ENCODE assay signal across 9 cellular contexts in the genomic region with DNA sequence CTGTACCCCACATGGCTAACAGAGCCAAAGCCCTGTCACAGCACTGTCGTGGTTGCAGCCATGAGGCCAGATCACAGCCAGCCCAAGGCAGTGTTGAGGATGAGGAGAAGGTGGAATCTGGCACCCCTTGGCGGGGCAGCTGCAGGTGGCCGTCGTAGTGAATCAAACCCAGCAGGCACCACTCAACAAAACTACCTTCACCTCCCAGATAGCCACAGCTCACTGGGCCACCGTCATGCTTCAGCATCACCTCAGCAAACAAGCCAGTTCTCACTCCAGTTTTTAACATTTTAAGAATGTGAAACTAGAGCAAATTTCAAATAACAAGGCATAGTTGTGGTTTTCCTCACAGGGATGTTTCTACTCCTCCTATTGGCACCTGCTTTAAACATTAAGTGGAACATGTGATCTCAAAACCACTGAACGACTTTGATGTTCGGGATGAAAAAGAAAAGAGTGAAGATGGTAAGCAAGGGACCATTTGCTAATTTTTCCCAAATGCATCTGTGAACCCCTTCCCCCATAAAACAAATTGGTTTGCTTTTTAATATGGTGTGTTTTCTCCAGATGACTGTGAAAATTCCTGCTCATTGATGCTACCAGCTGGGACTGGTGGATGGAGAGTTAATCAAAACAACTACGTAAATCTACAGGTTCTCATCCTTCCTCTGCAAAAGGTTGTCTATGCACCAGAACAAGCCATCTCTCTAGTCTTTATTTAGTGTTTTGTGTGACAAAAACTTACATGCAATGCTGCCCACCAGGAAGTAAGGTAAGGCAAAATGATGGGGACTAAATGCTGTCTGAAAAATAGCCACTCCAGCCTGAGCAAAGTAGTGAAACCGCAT. TPM values are rescaled to one million over a fixed set of nuclear protein-coding genes. Genes with fewer than 3 reads are reported as not detected.
A peak's percentile ranks its signal among the peaks of the same experiment; 100 is the strongest.
DNase-seq lines count a peak whose midpoint lies in the region; ATAC-seq and TF ChIP-seq lines count a peak whose summit lies in the region.
"Had no signal": no experiment of that assay in that cellular context is flagged by ENCODE, and none has a peak within 500 bp of the region (broad histone marks: within the 10 kb centered on the region; RNA-seq: fewer than 3 reads in every experiment).

No MANE protein-coding gene starts in this region.

- no peak for TF ChIP-seq POLR2A in IMR-90 (IDR thresholded peaks at IDR 0.05; ENCODE audit: low read depth, low read length)
- TF ChIP-seq POLR2A in vagina (IDR thresholded peaks at IDR 0.05): no peak

- no peak overlapping the region for H4K91ac ChIP-seq in IMR-90 (ENCODE audit: insufficient read depth, low read depth, low read length)

- H3K27me3 ChIP-seq in BLaER1 treated with 17β-estradiol and CSF1 and Interleukin-3, amounts not matched to agents 10 nM and 100 nM: no peaks in the 10 kb centered on the region
- H3K27me3 ChIP-seq in IMR-90 (ENCODE audit: control insufficient read depth, insufficient read depth, low read length) (peaks cover 16% of the 10 kb centered on the region), vagina (no peaks in the 10 kb centered on the region)

- no peak overlapping the region for H3K14ac ChIP-seq in IMR-90 (replicated peaks; ENCODE audit: low read depth, low read length)

- no peak overlapping the region for H2AK9ac ChIP-seq in IMR-90 (replicated peaks; ENCODE audit: low read depth, low read length, poor library complexity)

- H3K9me3 ChIP-seq in BLaER1 treated with 17β-estradiol and CSF1 and Interleukin-3, amounts not matched to agents 10 nM and 100 nM (replicated peaks in 1 of 11): peaks cover 0 to 5% (median 0%) of the 10 kb centered on the region in 11 experiments; a peak in 5 of 22 replicates
- no peaks in the 10 kb centered on the region for H3K9me3 ChIP-seq in IMR-90 (ENCODE audit: control insufficient read depth, insufficient read depth, low read length)
- H3K9me3 ChIP-seq in vagina: no peaks in the 10 kb centered on the region

- no peak overlapping the region for H3K23ac ChIP-seq in IMR-90 (ENCODE audit: low read depth, low read length)

- H3K27ac ChIP-seq in BLaER1 treated with 17β-estradiol and CSF1 and Interleukin-3, amounts not matched to agents 10 nM and 100 nM: no peak overlapping the region
- H3K27ac ChIP-seq in IMR-90 (ENCODE audit: insufficient read depth, low read length) (no peak overlapping the region), vagina (no peak overlapping the region)

- no peak overlapping the region for H3K56ac ChIP-seq in IMR-90 (ENCODE audit: extremely low read depth, insufficient read depth, low read length)

- no peak overlapping the region for H2BK15ac ChIP-seq in IMR-90 (ENCODE audit: low read depth, low read length)

- H3K4ac ChIP-seq in IMR-90 (ENCODE audit: low read depth, low read length): no peak overlapping the region

- no peak overlapping the region for H3K9ac ChIP-seq in BLaER1 treated with 17β-estradiol and CSF1 and Interleukin-3, amounts not matched to agents 10 nM and 100 nM
- H3K9ac ChIP-seq in IMR-90 (ENCODE audit: low read depth, low read length): no peak overlapping the region

- peaks cover 0 to 16% (median 5%) of the 10 kb centered on the region in 11 experiments; a peak in 7 of 22 replicates for H3K36me3 ChIP-seq in BLaER1 treated with 17β-estradiol and CSF1 and Interleukin-3, amounts not matched to agents 10 nM and 100 nM
- H3K36me3 ChIP-seq in IMR-90 (ENCODE audit: control insufficient read depth, insufficient read depth, low read length): peaks cover 4% of the 10 kb centered on the region
- no peaks in the 10 kb centered on the region for H3K36me3 ChIP-seq in vagina

- POLR2A ChIA-PET in IMR-90 (lab: Charles Lee; ENCODE audit: unreplicated experiment): no interaction called here

- in situ Hi-C loops in IMR-90 (cut with MboI; ENCODE audit: low sequenced_read_pairs): no loop called here

- H4K20me1 ChIP-seq in BLaER1 treated with 17β-estradiol and CSF1 and Interleukin-3, amounts not matched to agents 10 nM and 100 nM: no peaks in the 10 kb centered on the region
- H4K20me1 ChIP-seq in IMR-90 (ENCODE audit: insufficient read depth, low read length): no peaks in the 10 kb centered on the region

- dilution Hi-C loops in IMR-90 (cut with HindIII; ENCODE audit: low sequenced_read_pairs, unreplicated experiment): no loop called here

- H3K4me1 ChIP-seq in BLaER1 treated with 17β-estradiol and CSF1 and Interleukin-3, amounts not matched to agents 10 nM and 100 nM: peaks cover 0 to 15% (median 13%) of the 10 kb centered on the region in 10 experiments; a peak in 11 of 20 replicates
- peaks cover 3% of the 10 kb centered on the region; the same call in 1 of the 2 replicates for H3K4me1 ChIP-seq in IMR-90 (ENCODE audit: control insufficient read depth, insufficient read depth, low read length)
- H3K4me1 ChIP-seq in vagina: no peaks in the 10 kb centered on the region

- H2BK5ac ChIP-seq in IMR-90 (ENCODE audit: low read depth, low read length, poor library complexity, severe bottlenecking): no peak overlapping the region

- H3K4me2 ChIP-seq in BLaER1 treated with 17β-estradiol and CSF1 and Interleukin-3, amounts not matched to agents 10 nM and 100 nM: peak overlapping the region in 8 of 11 experiments; percentile 14 to 51 (median 31); a peak in 11 of 22 replicates
- no peak overlapping the region for H3K4me2 ChIP-seq in IMR-90 (ENCODE audit: low read depth, low read length)

- no peak overlapping the region for H4K8ac ChIP-seq in IMR-90 (ENCODE audit: low read depth in 2 of 2, low read length in 2 of 2)

- TF ChIP-seq RAD21 in IMR-90 (IDR thresholded peaks at IDR 0.05; ENCODE audit: low read length): no peak

- no peak overlapping the region for H2BK120ac ChIP-seq in IMR-90 (ENCODE audit: low read depth, low read length)

- no peaks in the 10 kb centered on the region for H3K79me1 ChIP-seq in IMR-90 (ENCODE audit: low read depth in 1 of 2, low read length in 2 of 2)

- H3K27ac Mint-ChIP-seq in activated naive CD4-positive, alpha-beta T cell treated with anti-CD3 and anti-CD28 coated beads for 36 hours: peak overlapping the region; percentile 15

- H3K36me3 Mint-ChIP-seq in activated naive CD4-positive, alpha-beta T cell treated with anti-CD3 and anti-CD28 coated beads for 36 hours (ENCODE audit: low read depth): peaks cover 4% of the 10 kb centered on the region

- H2AFZ ChIP-seq in IMR-90 (replicated peaks; ENCODE audit: low read length, poor library complexity): peak overlapping the region; percentile 57

- H3K9me3 Mint-ChIP-seq in activated naive CD4-positive, alpha-beta T cell treated with anti-CD3 and anti-CD28 coated beads for 36 hours: no peaks in the 10 kb centered on the region

- no peak for TF ChIP-seq CTCF in IMR-90 (conservative IDR thresholded peaks at IDR 0.05; ENCODE audit: low read depth, low read length)
- no peak for TF ChIP-seq CTCF in vagina (IDR thresholded peaks at IDR 0.05)

- H3K4me3 ChIP-seq in BLaER1 treated with 17β-estradiol and CSF1 and Interleukin-3, amounts not matched to agents 10 nM and 100 nM: no peak overlapping the region
- H3K4me3 ChIP-seq in IMR-90 (ENCODE audit: insufficient read depth, low read depth, low read length): no peak overlapping the region
- no peak overlapping the region for H3K4me3 ChIP-seq in vagina

- H3K9me1 ChIP-seq in IMR-90 (ENCODE audit: insufficient read depth, low read length): no peaks in the 10 kb centered on the region

- ATAC-seq in IMR-90 (ENCODE audit: low read depth): peak; percentile 61; the same call in 1 of the 2 replicates
- no peak for ATAC-seq in HG02642 (IDR thresholded peaks at IDR 0.05; ENCODE audit: poor library complexity, unreplicated experiment)

- no TSS peak for BruUV-seq in IMR-90 (replicated peaks; lab: Mats Ljungman, UMichigan)

- peaks cover 30% of the 10 kb centered on the region for H3K4me1 Mint-ChIP-seq in activated naive CD4-positive, alpha-beta T cell treated with anti-CD3 and anti-CD28 coated beads for 36 hours (ENCODE audit: low read depth)

- 33% methylated on average over 1 of the region's 9 CpGs; no CpG with 5 or more reads in 1 of the 2 experiments for WGBS in IMR-90 (ENCODE audit: extremely low coverage in 2 of 2, insufficient read length in 1 of 2), 2 experiments

- no peak overlapping the region for H2BK20ac ChIP-seq in IMR-90 (ENCODE audit: low read depth, low read length)

- intact Hi-C loops in IMR-90 (cut with micrococcal nuclease) (no loop called here), vagina (cut with DNase I) (no loop called here)
- intact Hi-C loops in activated naive CD4-positive, alpha-beta T cell treated with anti-CD3 and anti-CD28 coated beads for 36 hours (cut with micrococcal nuclease): loop anchor here (1.0 to 2.0 kb wide), 3 partner anchors 18 to 322 kb away; a partner anchor contains a TSS

- CTCF ChIA-PET in IMR-90 (lab: Yijun Ruan, JAX): no interaction called here
- CTCF ChIA-PET in activated naive CD4-positive, alpha-beta T cell treated with anti-CD3 and anti-CD28 coated beads for 36 hours (lab: Charles Lee): interaction anchor here (0.8 to 2.6 kb wide), 5 partner anchors 14 to 29 kb away, joined by 3 to 10 read pairs (median 4); no protein-coding TSS in a partner anchor

- no peak overlapping the region for H3K4me3 Mint-ChIP-seq in activated naive CD4-positive, alpha-beta T cell treated with anti-CD3 and anti-CD28 coated beads for 36 hours

- no peak overlapping the region for H3K18ac ChIP-seq in IMR-90 (ENCODE audit: low read depth, low read length)

- no peak overlapping the region for H4K5ac ChIP-seq in IMR-90 (ENCODE audit: low read depth, low read length)

- DNase-seq in IMR-90 (peak; percentile 23), kidney glomerular epithelial cell (lab: John Stamatoyannopoulos, UW) (peak; percentile 55), NCI-H748 (lab: John Stamatoyannopoulos, UW; ENCODE audit: unreplicated experiment) (no peak), GF-D8 (lab: John Stamatoyannopoulos, UW) (no peak), vagina (ENCODE audit: extremely low spot score in 2 of 2) (no peak)
- peak; percentile 57 for DNase-seq in activated naive CD4-positive, alpha-beta T cell treated with anti-CD3 and anti-CD28 coated beads for 36 hours
- DNase-seq: T-helper 9 cell had no signal

- no peaks in the 10 kb centered on the region for H3K27me3 Mint-ChIP-seq in activated naive CD4-positive, alpha-beta T cell treated with anti-CD3 and anti-CD28 coated beads for 36 hours (ENCODE audit: low read depth)

- H2AK5ac ChIP-seq in IMR-90 (ENCODE audit: low read depth, low read length): no peak overlapping the region

TF ChIP-seq in IMR-90, 13 proteins besides CTCF, POLR2A, EP300 and RAD21 (continues in another document):
- TF ChIP-seq CEBPB (IDR thresholded peaks at IDR 0.05; ENCODE audit: low read depth, low read length): no peak

RNA-seq across cellular contexts. Expression of a gene that starts 45.5 kb away (rescaled TPM):
- total RNA-seq in IMR-90 (2012; rRNA removed) (85.0 and 109 TPM in 2 replicates), vagina (53.8 TPM)
- 17.3 and 20.7 TPM in 2 replicates for polyA plus RNA-seq in IMR-90 (2012; rRNA removed)
- 4.4 and 7.3 TPM in 2 replicates for polyA plus RNA-seq in IMR-90 (2012; cell fraction: cytosol; rRNA removed)
- polyA plus RNA-seq in IMR-90 (2012; cell fraction: nucleus; rRNA removed; ENCODE audit: low replicate concordance): 2.2 and 10.1 TPM in 2 replicates
- total RNA-seq in activated naive CD4-positive, alpha-beta T cell treated with anti-CD3 and anti-CD28 coated beads for 36 hours: 10 to 100 TPM; 28.1 to 28.9 TPM

RNA-seq across cellular contexts. Expression of a gene that starts 50.0 kb away (rescaled TPM):
- 36.7 and 64.5 TPM in 2 replicates for total RNA-seq in IMR-90 (2012; rRNA removed)
- polyA plus RNA-seq in IMR-90 (2012; rRNA removed): 17.8 and 20.7 TPM in 2 replicates
- polyA plus RNA-seq in IMR-90 (2012; cell fraction: cytosol; rRNA removed): 6.5 and 7.6 TPM in 2 replicates
- polyA plus RNA-seq in IMR-90 (2012; cell fraction: nucleus; rRNA removed; ENCODE audit: low replicate concordance): 2.7 and 13.1 TPM in 2 replicates
- 10 to 100 TPM; 39.4 to 42.3 TPM for total RNA-seq in activated naive CD4-positive, alpha-beta T cell treated with anti-CD3 and anti-CD28 coated beads for 36 hours
- total RNA-seq in vagina: 45.9 TPM

Comparison
In these comparisons a context has a peak if more than half of its experiments do, and no peak if none do; other contexts are left out.
1. DNase-seq: peak in IMR-90 (single experiment), activated naive CD4-positive, alpha-beta T cell treated with anti-CD3 and anti-CD28 coated beads for 36 hours (single experiment) and kidney glomerular epithelial cell (single experiment); none in NCI-H748 (single experiment), GF-D8 (single experiment) and vagina (0 of 2).